ENCODE assay signal across 11 cellular contexts in genomic region chr20:36860339-36860738, GRCh38. TPM values are rescaled to one million over a fixed set of nuclear protein-coding genes. Genes with fewer than 3 reads are reported as not detected.
DNase-seq lines count a peak whose midpoint lies in the region; ATAC-seq and TF ChIP-seq lines count a peak whose summit lies in the region.
"Had no signal": no experiment of that assay in that cellular context is flagged by ENCODE, and none has a peak within 500 bp of the region (broad histone marks: within the 10 kb centered on the region; RNA-seq: fewer than 3 reads in every experiment).

No MANE protein-coding gene starts in this region.

- TF ChIP-seq CTCF in OCI-LY1 (IDR thresholded peaks at IDR 0.05; ENCODE audit: low read length) (no peak), endothelial cell (IDR thresholded peaks at IDR 0.05; ENCODE audit: unreplicated experiment) (no peak), prostate gland (IDR thresholded peaks at IDR 0.05) (no peak), GM20000 (IDR thresholded peaks at IDR 0.05; ENCODE audit: extremely low read depth, missing control alignments) (no peak)

- ATAC-seq in GM21737 (IDR thresholded peaks at IDR 0.05; ENCODE audit: unreplicated experiment): no peak

- H4K20me1 ChIP-seq in BLaER1: peaks cover 74% of the 10 kb centered on the region
- no peaks in the 10 kb centered on the region for H4K20me1 ChIP-seq in OCI-LY1 (ENCODE audit: insufficient read depth, low read length)

- no peaks in the 10 kb centered on the region for H3K9me3 ChIP-seq in BLaER1
- no peaks in the 10 kb centered on the region for H3K9me3 ChIP-seq in OCI-LY1 (ENCODE audit: low read length)
- H3K9me3 ChIP-seq in prostate gland: no peaks in the 10 kb centered on the region

- DNase-seq in endothelial cell (ENCODE audit: low spot score): no peak
- DNase-seq in prostate gland (ENCODE audit: low spot score): no peak
- no peak for DNase-seq in kidney glomerular epithelial cell (lab: John Stamatoyannopoulos, UW)
- DNase-seq in GM20000 (ENCODE audit: low spot score): no peak
- no peak for DNase-seq in cerebellar cortex (ENCODE audit: low spot score)
- DNase-seq: activated CD4-positive, alpha-beta memory T cell treated with anti-CD3 and anti-CD28 coated beads for 36 hours; activated gamma-delta T cell; NCI-H774 had no signal

- no peak overlapping the region for H3K27ac Mint-ChIP-seq in endothelial cell (ENCODE audit: unreplicated experiment)
- H3K27ac Mint-ChIP-seq: activated CD4-positive, alpha-beta memory T cell treated with anti-CD3 and anti-CD28 coated beads for 36 hours had no signal

- H3K4me3 Mint-ChIP-seq in endothelial cell (ENCODE audit: unreplicated experiment): peak overlapping the region; percentile 33
- H3K4me3 Mint-ChIP-seq: activated CD4-positive, alpha-beta memory T cell treated with anti-CD3 and anti-CD28 coated beads for 36 hours had no signal

- H3K9me3 Mint-ChIP-seq in endothelial cell (ENCODE audit: unreplicated experiment): no peaks in the 10 kb centered on the region
- H3K9me3 Mint-ChIP-seq: activated CD4-positive, alpha-beta memory T cell treated with anti-CD3 and anti-CD28 coated beads for 36 hours had no signal

- intact Hi-C loops in prostate gland (cut with DNase I): loop anchor here (5.0 to 10.0 kb wide), 3 partner anchors 33 to 286 kb away; partner anchors contain the start of genes DSN1 and TGIF2

- H3K4me1 ChIP-seq in BLaER1 (peaks cover 80% of the 10 kb centered on the region), OCI-LY1 (ENCODE audit: insufficient read depth, low read length, severe bottlenecking) (peaks cover 58% of the 10 kb centered on the region), prostate gland (replicated peaks) (peaks cover 31% of the 10 kb centered on the region)

- H3K9ac ChIP-seq in BLaER1: peak overlapping the region; percentile 99
- H3K9ac ChIP-seq in OCI-LY1 (ENCODE audit: low read length): no peak overlapping the region; the same call in 1 of the 2 replicates

- no peaks in the 10 kb centered on the region for H3K27me3 ChIP-seq in BLaER1
- H3K27me3 ChIP-seq in OCI-LY1 (ENCODE audit: insufficient read depth, low read length): no peaks in the 10 kb centered on the region
- H3K27me3 ChIP-seq in prostate gland (replicated peaks; ENCODE audit: insufficient read depth): no peaks in the 10 kb centered on the region

- H3K36me3 Mint-ChIP-seq in endothelial cell (ENCODE audit: low read depth, unreplicated experiment): peaks cover 11% of the 10 kb centered on the region
- H3K36me3 Mint-ChIP-seq: activated CD4-positive, alpha-beta memory T cell treated with anti-CD3 and anti-CD28 coated beads for 36 hours had no signal

- H3K4me3 ChIP-seq in BLaER1 (peak overlapping the region; percentile 100), OCI-LY1 (ENCODE audit: low read depth, low read length, poor library complexity, severe bottlenecking) (peak overlapping the region; percentile 57), prostate gland (no peak overlapping the region)

- no peaks in the 10 kb centered on the region for H3K9me2 ChIP-seq in OCI-LY1 (ENCODE audit: low read depth, low read length)

- H3K79me2 ChIP-seq in OCI-LY1 (ENCODE audit: insufficient read depth, low read length): no peaks in the 10 kb centered on the region

- peaks cover 56% of the 10 kb centered on the region for H3K4me1 Mint-ChIP-seq in endothelial cell (ENCODE audit: unreplicated experiment)

- H3K36me3 ChIP-seq in BLaER1: peaks cover 49% of the 10 kb centered on the region
- H3K36me3 ChIP-seq in OCI-LY1 (ENCODE audit: insufficient read depth, low read length): no peaks in the 10 kb centered on the region
- no peaks in the 10 kb centered on the region for H3K36me3 ChIP-seq in prostate gland

- H2AFZ ChIP-seq in OCI-LY1 (ENCODE audit: low read length): no peak overlapping the region

- 48% methylated on average over 5 of the region's 5 CpGs for WGBS in prostate gland

- H3K4me2 ChIP-seq in BLaER1: peak overlapping the region; percentile 100
- H3K4me2 ChIP-seq in OCI-LY1 (ENCODE audit: low read length): peak overlapping the region; percentile 64; the same call in 1 of the 2 replicates

- H3K27ac ChIP-seq in BLaER1 (peak overlapping the region; percentile 98), OCI-LY1 (ENCODE audit: low read depth, low read length, poor library complexity, severe bottlenecking) (peak overlapping the region; percentile 35), prostate gland (peak overlapping the region; percentile 23 to 28)

- H3K27me3 Mint-ChIP-seq in endothelial cell (ENCODE audit: unreplicated experiment): peaks cover 19% of the 10 kb centered on the region

- TF ChIP-seq POLR2A in prostate gland (IDR thresholded peaks at IDR 0.05): no peak

- H3F3A ChIP-seq in OCI-LY1 (ENCODE audit: insufficient read depth, low read length): no peaks in the 10 kb centered on the region

RNA-seq across cellular contexts. Expression of gene TLDC2, which starts 15.6 kb away (rescaled TPM):
- not detected for total RNA-seq in endothelial cell (ENCODE audit: unreplicated experiment)
- 1 to 10 TPM in 1 of 2 donors, under 1 TPM in 1; 0.14 to 1.3 TPM for total RNA-seq in prostate gland
- total RNA-seq: activated CD4-positive, alpha-beta memory T cell treated with anti-CD3 and anti-CD28 coated beads for 36 hours had no signal

Comparison
In these comparisons a context has a peak if more than half of its experiments do, and no peak if none do; other contexts are left out.
1. H3K27ac ChIP-seq: peak in every context shown above with its lines; median percentile 98 in BLaER1; 35 in OCI-LY1; 26 in prostate gland.
2. H3K4me3 ChIP-seq: peak in BLaER1 (single experiment) and OCI-LY1 (single experiment); none in prostate gland (0 of 2).